Comparison of ENCODE assay signal across 1 cellular context in genomic region chrX:1077140-1077539, GRCh38.
TF ChIP-seq lines count a peak whose summit lies in the region.

No MANE protein-coding gene starts in this region.

TF ChIP-seq in GM23338, 12 proteins besides CTCF, POLR2A, EP300 and RAD21:
- TF ChIP-seq JUNB (IDR thresholded peaks at IDR 0.05; ENCODE audit: unreplicated experiment) (no peak), NANOG (IDR thresholded peaks at IDR 0.05; ENCODE audit: borderline replicate concordance) (no peak), CREB1 (CRISPR knock-in tag; IDR thresholded peaks at IDR 0.05; ENCODE audit: low read depth) (no peak), ZNF462 (CRISPR knock-in tag; IDR thresholded peaks at IDR 0.05) (no peak), STAT1 (IDR thresholded peaks at IDR 0.05; ENCODE audit: unreplicated experiment) (no peak), EZH2phosphoT487 (IDR thresholded peaks at IDR 0.05; ENCODE audit: unreplicated experiment) (no peak), ZNF331 (CRISPR knock-in tag; IDR thresholded peaks at IDR 0.05; ENCODE audit: low read depth) (no peak), POLR2AphosphoS5 (IDR thresholded peaks at IDR 0.05; ENCODE audit: low read depth) (no peak), ZNF114 (CRISPR knock-in tag; IDR thresholded peaks at IDR 0.05) (no peak), EZH2 (IDR thresholded peaks at IDR 0.05; ENCODE audit: low read depth, unreplicated experiment) (no peak)
- TF ChIP-seq, protein P1, sequence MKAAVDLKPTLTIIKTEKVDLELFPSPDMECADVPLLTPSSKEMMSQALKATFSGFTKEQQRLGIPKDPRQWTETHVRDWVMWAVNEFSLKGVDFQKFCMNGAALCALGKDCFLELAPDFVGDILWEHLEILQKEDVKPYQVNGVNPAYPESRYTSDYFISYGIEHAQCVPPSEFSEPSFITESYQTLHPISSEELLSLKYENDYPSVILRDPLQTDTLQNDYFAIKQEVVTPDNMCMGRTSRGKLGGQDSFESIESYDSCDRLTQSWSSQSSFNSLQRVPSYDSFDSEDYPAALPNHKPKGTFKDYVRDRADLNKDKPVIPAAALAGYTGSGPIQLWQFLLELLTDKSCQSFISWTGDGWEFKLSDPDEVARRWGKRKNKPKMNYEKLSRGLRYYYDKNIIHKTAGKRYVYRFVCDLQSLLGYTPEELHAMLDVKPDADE (IDR thresholded peaks at IDR 0.05) = no peak
- TF ChIP-seq, protein P2, sequence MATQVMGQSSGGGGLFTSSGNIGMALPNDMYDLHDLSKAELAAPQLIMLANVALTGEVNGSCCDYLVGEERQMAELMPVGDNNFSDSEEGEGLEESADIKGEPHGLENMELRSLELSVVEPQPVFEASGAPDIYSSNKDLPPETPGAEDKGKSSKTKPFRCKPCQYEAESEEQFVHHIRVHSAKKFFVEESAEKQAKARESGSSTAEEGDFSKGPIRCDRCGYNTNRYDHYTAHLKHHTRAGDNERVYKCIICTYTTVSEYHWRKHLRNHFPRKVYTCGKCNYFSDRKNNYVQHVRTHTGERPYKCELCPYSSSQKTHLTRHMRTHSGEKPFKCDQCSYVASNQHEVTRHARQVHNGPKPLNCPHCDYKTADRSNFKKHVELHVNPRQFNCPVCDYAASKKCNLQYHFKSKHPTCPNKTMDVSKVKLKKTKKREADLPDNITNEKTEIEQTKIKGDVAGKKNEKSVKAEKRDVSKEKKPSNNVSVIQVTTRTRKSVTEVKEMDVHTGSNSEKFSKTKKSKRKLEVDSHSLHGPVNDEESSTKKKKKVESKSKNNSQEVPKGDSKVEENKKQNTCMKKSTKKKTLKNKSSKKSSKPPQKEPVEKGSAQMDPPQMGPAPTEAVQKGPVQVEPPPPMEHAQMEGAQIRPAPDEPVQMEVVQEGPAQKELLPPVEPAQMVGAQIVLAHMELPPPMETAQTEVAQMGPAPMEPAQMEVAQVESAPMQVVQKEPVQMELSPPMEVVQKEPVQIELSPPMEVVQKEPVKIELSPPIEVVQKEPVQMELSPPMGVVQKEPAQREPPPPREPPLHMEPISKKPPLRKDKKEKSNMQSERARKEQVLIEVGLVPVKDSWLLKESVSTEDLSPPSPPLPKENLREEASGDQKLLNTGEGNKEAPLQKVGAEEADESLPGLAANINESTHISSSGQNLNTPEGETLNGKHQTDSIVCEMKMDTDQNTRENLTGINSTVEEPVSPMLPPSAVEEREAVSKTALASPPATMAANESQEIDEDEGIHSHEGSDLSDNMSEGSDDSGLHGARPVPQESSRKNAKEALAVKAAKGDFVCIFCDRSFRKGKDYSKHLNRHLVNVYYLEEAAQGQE (IDR thresholded peaks at IDR 0.05; ENCODE audit: unreplicated experiment) = no peak
